ENCODE assay signal across 17 cellular contexts in the genomic region with DNA sequence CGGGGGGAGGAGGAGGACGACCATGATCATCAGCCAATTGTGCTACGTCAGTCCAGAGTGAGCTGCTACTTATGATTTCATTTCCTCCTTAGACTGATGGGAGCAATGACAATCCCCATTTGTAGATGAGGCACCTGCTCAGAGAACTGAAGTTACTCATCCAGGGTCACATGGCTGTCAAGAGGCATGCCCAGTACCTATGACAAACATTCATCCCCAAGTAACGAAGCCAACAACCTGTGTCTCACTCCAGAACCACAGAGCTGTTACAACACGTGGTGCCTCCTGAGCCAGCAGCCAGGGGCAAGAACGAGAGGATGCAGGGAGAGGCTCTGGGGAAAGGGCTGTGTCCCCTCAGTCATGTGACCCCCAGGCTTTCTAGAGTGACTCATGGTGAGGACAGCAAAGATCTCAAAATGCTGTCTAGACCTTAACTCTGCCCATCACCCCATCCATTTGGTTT.
DNase-seq lines count a peak whose midpoint lies in the region; ATAC-seq, FAIRE-seq and TF ChIP-seq lines count a peak whose summit lies in the region.
"Had no signal": no experiment of that assay in that cellular context is flagged by ENCODE, and none has a peak within 500 bp of the region (broad histone marks: within the 10 kb centered on the region; RNA-seq: fewer than 3 reads in every experiment).

No MANE protein-coding gene starts in this region.

- peaks cover 6% of the 10 kb centered on the region for H3K9me3 ChIP-seq in skeletal muscle satellite cell (replicated peaks; ENCODE audit: low read length)

- H3K4me3 Mint-ChIP-seq in activated naive CD4-positive, alpha-beta T cell treated with anti-CD3 and anti-CD28 coated beads, Interleukin-2, amount 10 ng/mL, durations not matched to agents 7 days and 5 days = no peak overlapping the region
- H3K4me3 Mint-ChIP-seq in effector memory CD8-positive, alpha-beta T cell = no peak overlapping the region
- H3K4me3 Mint-ChIP-seq: activated naive CD8-positive, alpha-beta T cell treated with anti-CD3 and anti-CD28 coated beads, Interleukin-2, amount 10 ng/mL, durations not matched to agents 7 days and 5 days; GM23338; nephron progenitor cell had no signal

- peaks cover 7 to 14% of the 10 kb centered on the region in 2 donors for H3K9me3 Mint-ChIP-seq in activated naive CD4-positive, alpha-beta T cell treated with anti-CD3 and anti-CD28 coated beads, Interleukin-2, amount 50 U/mL, for 72 hours
- peaks cover 10% of the 10 kb centered on the region for H3K9me3 Mint-ChIP-seq in activated naive CD4-positive, alpha-beta T cell treated with anti-CD3 and anti-CD28 coated beads, Interleukin-2, amount 10 ng/mL, durations not matched to agents 7 days and 5 days
- peaks cover 2% of the 10 kb centered on the region in 2 donors for H3K9me3 Mint-ChIP-seq in effector memory CD8-positive, alpha-beta T cell
- H3K9me3 Mint-ChIP-seq: GM23338 had no signal

- peak; percentile 71 to 87 for ATAC-seq in activated naive CD4-positive, alpha-beta T cell treated with anti-CD3 and anti-CD28 coated beads, Interleukin-2, amount 50 U/mL, for 72 hours
- no peak for ATAC-seq in effector memory CD8-positive, alpha-beta T cell (replicated peaks)
- no peak for ATAC-seq in HG03135 (IDR thresholded peaks at IDR 0.05; ENCODE audit: unreplicated experiment)
- ATAC-seq: left colon had no signal

- peak overlapping the region in 1 of 2 donors; percentile 48 for H3K27ac Mint-ChIP-seq in activated naive CD4-positive, alpha-beta T cell treated with anti-CD3 and anti-CD28 coated beads, Interleukin-2, amount 50 U/mL, for 72 hours
- no peak overlapping the region for H3K27ac Mint-ChIP-seq in activated naive CD4-positive, alpha-beta T cell treated with anti-CD3 and anti-CD28 coated beads, Interleukin-2, amount 10 ng/mL, durations not matched to agents 7 days and 5 days
- no peak overlapping the region for H3K27ac Mint-ChIP-seq in effector memory CD8-positive, alpha-beta T cell
- H3K27ac Mint-ChIP-seq: activated naive CD8-positive, alpha-beta T cell treated with anti-CD3 and anti-CD28 coated beads, Interleukin-2, amount 10 ng/mL, durations not matched to agents 7 days and 5 days; GM23338; nephron progenitor cell had no signal

- peaks cover 12% of the 10 kb centered on the region for H3K4me1 ChIP-seq in skeletal muscle satellite cell (ENCODE audit: control insufficient read depth, insufficient read depth, low read length)

- TF ChIP-seq CTCF in bronchial epithelial cell (IDR thresholded peaks at IDR 0.05; ENCODE audit: insufficient read depth, low read length, severe bottlenecking) = no peak

- no peaks in the 10 kb centered on the region for H3K4me1 Mint-ChIP-seq in activated naive CD4-positive, alpha-beta T cell treated with anti-CD3 and anti-CD28 coated beads, Interleukin-2, amount 10 ng/mL, durations not matched to agents 7 days and 5 days
- H3K4me1 Mint-ChIP-seq in effector memory CD8-positive, alpha-beta T cell (ENCODE audit: low read depth in 2 of 2) = peaks cover 0 to 4% of the 10 kb centered on the region in 2 donors
- H3K4me1 Mint-ChIP-seq: activated naive CD8-positive, alpha-beta T cell treated with anti-CD3 and anti-CD28 coated beads, Interleukin-2, amount 10 ng/mL, durations not matched to agents 7 days and 5 days had no signal

- H3K4me3 ChIP-seq in bronchial epithelial cell (ENCODE audit: low read depth, low read length) = no peak overlapping the region
- no peak overlapping the region for H3K4me3 ChIP-seq in skeletal muscle satellite cell (ENCODE audit: low read length)
- H3K4me3 ChIP-seq: BLaER1, GM23338, smooth muscle cell had no signal

- CTCF ChIA-PET in activated naive CD4-positive, alpha-beta T cell treated with anti-CD3 and anti-CD28 coated beads, Interleukin-2, amount 10 ng/mL, durations not matched to agents 7 days and 5 days (lab: Charles Lee) = no interaction called here

- no peaks in the 10 kb centered on the region for H3K27me3 ChIP-seq in bronchial epithelial cell (ENCODE audit: control insufficient read depth, insufficient read depth, low read length)
- H3K27me3 ChIP-seq in skeletal muscle satellite cell (ENCODE audit: control insufficient read depth, insufficient read depth, low read length) = no peaks in the 10 kb centered on the region
- H3K27me3 ChIP-seq: BLaER1, dorsolateral prefrontal cortex had no signal

- peak; percentile 99 for FAIRE-seq in bronchial epithelial cell (lab: Jason Lieb, UNC)
- FAIRE-seq: urothelium cell line had no signal

- no peaks in the 10 kb centered on the region for H3K27me3 Mint-ChIP-seq in activated naive CD4-positive, alpha-beta T cell treated with anti-CD3 and anti-CD28 coated beads, Interleukin-2, amount 10 ng/mL, durations not matched to agents 7 days and 5 days
- no peaks in the 10 kb centered on the region for H3K27me3 Mint-ChIP-seq in effector memory CD8-positive, alpha-beta T cell
- H3K27me3 Mint-ChIP-seq: activated naive CD8-positive, alpha-beta T cell treated with anti-CD3 and anti-CD28 coated beads, Interleukin-2, amount 10 ng/mL, durations not matched to agents 7 days and 5 days had no signal

- H3K36me3 ChIP-seq in bronchial epithelial cell (ENCODE audit: control insufficient read depth, insufficient read depth, low read length) (no peaks in the 10 kb centered on the region), skeletal muscle satellite cell (ENCODE audit: insufficient read depth, low read length) (no peaks in the 10 kb centered on the region)
- H3K36me3 ChIP-seq: BLaER1 had no signal

- H3K9ac ChIP-seq in skeletal muscle satellite cell (ENCODE audit: low read depth, low read length) = no peak overlapping the region
- H3K9ac ChIP-seq: BLaER1, KMS-11 had no signal

- peak overlapping the region; percentile 11 for H3K4me2 ChIP-seq in skeletal muscle satellite cell (ENCODE audit: low read length)
- H3K4me2 ChIP-seq: BLaER1, GM23338, KMS-11, smooth muscle cell had no signal

- no peak for DNase-seq in activated naive CD4-positive, alpha-beta T cell treated with anti-CD3 and anti-CD28 coated beads, Interleukin-2, amount 50 U/mL, for 72 hours (ENCODE audit: low spot score in 2 of 2)
- no peak for DNase-seq in activated naive CD4-positive, alpha-beta T cell treated with anti-CD3 and anti-CD28 coated beads, Interleukin-2, amount 10 ng/mL, durations not matched to agents 7 days and 5 days
- DNase-seq in NCI-H2029 treated with DMSO at 0.1 percent for 48 hours (lab: John Stamatoyannopoulos, UW) = peak; percentile 94
- DNase-seq in bronchial epithelial cell (ENCODE audit: low read depth) = peak; percentile 96
- no peak for DNase-seq in effector memory CD8-positive, alpha-beta T cell
- DNase-seq in NCI-H1930 (lab: John Stamatoyannopoulos, UW) = no peak
- DNase-seq: activated naive CD8-positive, alpha-beta T cell treated with anti-CD3 and anti-CD28 coated beads, Interleukin-2, amount 10 ng/mL, durations not matched to agents 7 days and 5 days; left colon; nephron progenitor cell had no signal

- peaks cover 1 to 12% of the 10 kb centered on the region in 2 donors for H3K36me3 Mint-ChIP-seq in activated naive CD4-positive, alpha-beta T cell treated with anti-CD3 and anti-CD28 coated beads, Interleukin-2, amount 50 U/mL, for 72 hours
- H3K36me3 Mint-ChIP-seq in activated naive CD4-positive, alpha-beta T cell treated with anti-CD3 and anti-CD28 coated beads, Interleukin-2, amount 10 ng/mL, durations not matched to agents 7 days and 5 days = peaks cover 1% of the 10 kb centered on the region
- H3K36me3 Mint-ChIP-seq in effector memory CD8-positive, alpha-beta T cell (ENCODE audit: insufficient read depth) = no peaks in the 10 kb centered on the region

Comparison
In these comparisons a context has a peak if more than half of its experiments do, and no peak if none do; other contexts are left out.
1. ATAC-seq: peak in activated naive CD4-positive, alpha-beta T cell treated with anti-CD3 and anti-CD28 coated beads, Interleukin-2, amount 50 U/mL, for 72 hours (2 of 2); none in effector memory CD8-positive, alpha-beta T cell (single experiment) and HG03135 (single experiment).
2. DNase-seq: peak in NCI-H2029 treated with DMSO at 0.1 percent for 48 hours (single experiment) and bronchial epithelial cell (single experiment); none in activated naive CD4-positive, alpha-beta T cell treated with anti-CD3 and anti-CD28 coated beads, Interleukin-2, amount 50 U/mL, for 72 hours (0 of 2), activated naive CD4-positive, alpha-beta T cell treated with anti-CD3 and anti-CD28 coated beads, Interleukin-2, amount 10 ng/mL, durations not matched to agents 7 days and 5 days (single experiment), effector memory CD8-positive, alpha-beta T cell (0 of 3) and NCI-H1930 (0 of 2).